Comparison of ENCODE assay signal across 7 cellular contexts in genomic region chr6:33205172-33206026, GRCh38. TPM values are rescaled to one million over a fixed set of nuclear protein-coding genes. Genes with fewer than 3 reads are reported as not detected.
DNase-seq lines count a peak whose midpoint lies in the region; TF ChIP-seq lines count a peak whose summit lies in the region.

No MANE protein-coding gene starts in this region.

- DNase-seq in GM13976 (ENCODE audit: low spot score) (no peak), NT2/D1 (ENCODE audit: low read depth, low spot score) (no peak), breast epithelium (ENCODE audit: low spot score in 2 of 2) (no peak), caudate nucleus (lab: John Stamatoyannopoulos, UW) (no peak), D341Med (ENCODE audit: low spot score) (no peak), HuH-7 (ENCODE audit: low spot score) (no peak)

- peaks cover 6% of the 10 kb centered on the region for H3K4me1 ChIP-seq in NT2/D1 (ENCODE audit: insufficient read depth, insufficient read length)
- peaks cover 15 to 33% of the 10 kb centered on the region in 2 donors for H3K4me1 ChIP-seq in breast epithelium
- peaks cover 33 to 37% of the 10 kb centered on the region in 2 donors for H3K4me1 ChIP-seq in mucosa of rectum (ENCODE audit: control insufficient read depth in 2 of 2, insufficient read depth in 2 of 2, low read length in 2 of 2)

- H3K9ac ChIP-seq in NT2/D1 (ENCODE audit: insufficient read length, low read depth) (peak overlapping the region; percentile 87), mucosa of rectum (ENCODE audit: low read depth in 1 of 2, low read length in 2 of 2) (peak overlapping the region; percentile 84 to 90)

- peak overlapping the region; percentile 81 to 85 for H3K27ac ChIP-seq in breast epithelium
- peak overlapping the region in 1 of 2 donors; percentile 80 for H3K27ac ChIP-seq in mucosa of rectum (ENCODE audit: low read depth in 2 of 2, low read length in 2 of 2)
- no peak overlapping the region for H3K27ac ChIP-seq in caudate nucleus (ENCODE audit: low read depth, low read length)

- peaks cover 43% of the 10 kb centered on the region for H3K36me3 ChIP-seq in NT2/D1 (ENCODE audit: insufficient read depth, insufficient read length, low read length)
- H3K36me3 ChIP-seq in breast epithelium = no peaks in the 10 kb centered on the region
- H3K36me3 ChIP-seq in mucosa of rectum (ENCODE audit: control insufficient read depth in 2 of 2, insufficient read depth in 2 of 2, low read length in 2 of 2) = peaks cover 27 to 30% of the 10 kb centered on the region in 2 donors

- TF ChIP-seq POLR2A in breast epithelium (IDR thresholded peaks at IDR 0.05) = no peak

- H3K4me3 ChIP-seq in NT2/D1 (ENCODE audit: insufficient read length, low read depth) (peak overlapping the region; percentile 74), breast epithelium (peak overlapping the region; percentile 62 to 87 (median 74)), mucosa of rectum (ENCODE audit: low read length in 2 of 2) (peak overlapping the region; percentile 83 to 85)

- H3K27me3 ChIP-seq in NT2/D1 (ENCODE audit: insufficient read depth, insufficient read length) (peaks cover 26% of the 10 kb centered on the region), breast epithelium (no peaks in the 10 kb centered on the region), mucosa of rectum (ENCODE audit: control insufficient read depth in 2 of 2, insufficient read depth in 2 of 2, low read length in 2 of 2) (no peaks in the 10 kb centered on the region)

- TF ChIP-seq CTCF in GM13976 (IDR thresholded peaks at IDR 0.05; ENCODE audit: borderline replicate concordance, control extremely low read depth, extremely low read depth, insufficient read depth, missing control alignments) = peak; percentile 29
- TF ChIP-seq CTCF in breast epithelium (IDR thresholded peaks at IDR 0.05) = no peak

- in situ Hi-C loops in GM13976 (cut with MboI; ENCODE audit: low sequenced_read_pairs, unreplicated experiment) = no loop called here

- intact Hi-C loops in breast epithelium (cut with DNase I; ENCODE audit: low total_unique reads) = no loop called here

- H3K9me3 ChIP-seq in NT2/D1 (ENCODE audit: insufficient read depth, low read length) = no peaks in the 10 kb centered on the region
- H3K9me3 ChIP-seq in breast epithelium = no peaks in the 10 kb centered on the region
- H3K9me3 ChIP-seq in mucosa of rectum (ENCODE audit: control insufficient read depth in 2 of 2, low read length in 2 of 2) = no peaks in the 10 kb centered on the region

RNA-seq across cellular contexts. Expression of gene HSD17B8, which starts 0.9 kb away (rescaled TPM):
- total RNA-seq in breast epithelium = 10 to 100 TPM; 17.0 to 33.8 (median 18.4) TPM

RNA-seq across cellular contexts. Expression of gene RING1, which starts 2.9 kb away (rescaled TPM):
- total RNA-seq in breast epithelium = 10 to 100 TPM; 11.8 to 20.6 (median 19.5) TPM

RNA-seq across cellular contexts. Expression of gene SLC39A7, which starts 4.7 kb away (rescaled TPM):
- 10 to 100 TPM; 55.0 to 79.3 (median 74.1) TPM for total RNA-seq in breast epithelium

RNA-seq across cellular contexts. Expression of gene RXRB, which starts 4.9 kb away (rescaled TPM):
- total RNA-seq in breast epithelium = 10 to 100 TPM; 27.4 to 39.1 (median 27.5) TPM

RNA-seq across cellular contexts. Expression of gene COL11A2, which starts 13.1 kb away (rescaled TPM):
- 1 to 10 TPM in 1 of 3 donors, under 1 TPM in 2; 0.32 to 1.0 (median 0.98) TPM for total RNA-seq in breast epithelium
